ENCODE assay signal across 1 cellular context in the genomic region with DNA sequence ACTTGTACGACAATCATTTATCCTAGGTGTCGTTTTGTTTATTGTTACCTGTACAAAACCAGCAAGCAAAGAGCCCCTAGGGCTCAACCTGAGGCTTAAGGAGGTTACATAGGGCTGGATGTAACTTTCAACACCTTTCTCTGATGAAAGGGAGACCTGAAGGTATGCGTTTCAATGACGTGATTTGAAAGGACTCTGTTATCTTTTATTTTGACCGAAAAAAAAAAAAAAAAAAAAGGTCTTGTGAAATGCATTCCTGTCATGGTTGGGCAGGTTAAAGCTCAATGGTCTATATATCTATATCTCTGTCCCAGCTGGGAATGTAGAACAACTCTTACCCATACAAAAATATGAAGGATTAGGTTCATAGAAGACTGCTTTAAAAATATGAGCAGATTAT.
TF ChIP-seq lines count a peak whose summit lies in the region.

No MANE protein-coding gene starts in this region.

TF ChIP-seq in IMR-90, 13 proteins besides CTCF, POLR2A, EP300 and RAD21 (continued from another document):
- TF ChIP-seq MXI1 (IDR thresholded peaks at IDR 0.05; ENCODE audit: borderline replicate concordance, low read depth, low read length) (no peak), CEBPB (IDR thresholded peaks at IDR 0.05; ENCODE audit: low read depth, low read length) (no peak), RCOR1 (IDR thresholded peaks at IDR 0.05; ENCODE audit: insufficient replicate concordance, low read length) (no peak), SMC3 (IDR thresholded peaks at IDR 0.05; ENCODE audit: low read depth, low read length) (no peak)
- TF ChIP-seq, protein P1, sequence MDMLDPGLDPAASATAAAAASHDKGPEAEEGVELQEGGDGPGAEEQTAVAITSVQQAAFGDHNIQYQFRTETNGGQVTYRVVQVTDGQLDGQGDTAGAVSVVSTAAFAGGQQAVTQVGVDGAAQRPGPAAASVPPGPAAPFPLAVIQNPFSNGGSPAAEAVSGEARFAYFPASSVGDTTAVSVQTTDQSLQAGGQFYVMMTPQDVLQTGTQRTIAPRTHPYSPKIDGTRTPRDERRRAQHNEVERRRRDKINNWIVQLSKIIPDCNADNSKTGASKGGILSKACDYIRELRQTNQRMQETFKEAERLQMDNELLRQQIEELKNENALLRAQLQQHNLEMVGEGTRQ (IDR thresholded peaks at IDR 0.05; ENCODE audit: low read depth, low read length): no peak
